In genomic region chr4:59904331-59904730, GRCh38 we compare ENCODE assay signal across 21 cellular contexts.
"Had no signal": no experiment of that assay in that cellular context is flagged by ENCODE, and none has a peak within 500 bp of the region (broad histone marks: within the 10 kb centered on the region; RNA-seq: fewer than 3 reads in every experiment).

No MANE protein-coding gene starts in this region.

- FAIRE-seq: TTC549 had no signal

- ATAC-seq: activated CD8-positive, alpha-beta T cell treated with anti-CD3 and anti-CD28 coated beads for 36 hours; activated T-helper 17 cell treated with anti-CD3 and anti-CD28 coated beads, Interleukin-2, amount 50 U/mL, for 72 hours; gastrocnemius medialis; heart right ventricle; mucosa of descending colon; right cardiac atrium; stimulated activated naive CD8-positive, alpha-beta T cell treated with anti-CD3 and anti-CD28 coated beads, Interleukin-15, Interleukin-2, amounts not matched to agents 100 U/mL and 50 U/mL, for 24 hours had no signal

- H3K9ac ChIP-seq: neural progenitor cell had no signal

- H3K4me3 ChIP-seq: colonic mucosa, gastrocnemius medialis, heart right ventricle, mucosa of descending colon, neural progenitor cell, prostate gland, tibial artery, vagina had no signal

- H3K27me3 ChIP-seq: colonic mucosa, gastrocnemius medialis, heart right ventricle, neural progenitor cell, tibial artery, vagina had no signal

- H3K27ac ChIP-seq: colonic mucosa, gastrocnemius medialis, heart right ventricle, neural progenitor cell, prostate gland, tibial artery, vagina had no signal

- H3K4me1 ChIP-seq: colonic mucosa, gastrocnemius medialis, heart right ventricle, prostate gland, tibial artery, vagina had no signal

- H3K9me3 ChIP-seq: colonic mucosa, gastrocnemius medialis, mucosa of descending colon, prostate gland, tibial artery, vagina had no signal

- H3K36me3 ChIP-seq: colonic mucosa, gastrocnemius medialis, heart right ventricle, neural progenitor cell, prostate gland, tibial artery, vagina had no signal

- DNase-seq: activated CD4-positive, alpha-beta T cell treated with anti-CD3 and anti-CD28 coated beads for 4 hours; activated CD8-positive, alpha-beta T cell treated with anti-CD3 and anti-CD28 coated beads for 36 hours; activated naive CD4-positive, alpha-beta T cell; activated naive CD8-positive, alpha-beta T cell treated with anti-CD3 and anti-CD28 coated beads, Interleukin-2, amount 10 ng/mL, durations not matched to agents 7 days and 5 days; activated T-cell treated with anti-CD3 and anti-CD28 coated beads, Interleukin-2, amount 50 U/mL, for 1 hour; colonic mucosa; gastrocnemius medialis; heart right ventricle; mucosa of descending colon; naive B cell; right cardiac atrium; stimulated activated CD4-positive, alpha-beta T cell treated with anti-CD3 and anti-CD28 coated beads, Interleukin-2, amount 100 ng/mL, for 24 hours; stimulated activated naive CD8-positive, alpha-beta T cell treated with anti-CD3 and anti-CD28 coated beads, Interleukin-15, Interleukin-2, amounts not matched to agents 100 U/mL and 50 U/mL, for 24 hours; substantia nigra; SW 1271; tibial artery had no signal
